Comparison of ENCODE assay signal across 1 cellular context in genomic region chr11:62712413-62712812, GRCh38.
TF ChIP-seq lines count a peak whose summit lies in the region.

No MANE protein-coding gene starts in this region.

TF ChIP-seq in SK-N-SH treated with all-trans-retinoic acid at 6 μM for 48 hours, 23 proteins besides CTCF, POLR2A, EP300 and RAD21 (continued from another document):
- TF ChIP-seq SNAI2 (CRISPR knock-in tag; IDR thresholded peaks at IDR 0.05) = no peak
- no peak for TF ChIP-seq TOX (CRISPR knock-in tag; IDR thresholded peaks at IDR 0.05; ENCODE audit: borderline replicate concordance)
- no peak for TF ChIP-seq RARB (CRISPR knock-in tag; IDR thresholded peaks at IDR 0.05)
- no peak for TF ChIP-seq ZFP3 (CRISPR knock-in tag; IDR thresholded peaks at IDR 0.05)
- TF ChIP-seq BACH2 (CRISPR knock-in tag; IDR thresholded peaks at IDR 0.05; ENCODE audit: borderline replicate concordance) = no peak
